19 cellular contexts compared by ENCODE assay signal in the genomic region with DNA sequence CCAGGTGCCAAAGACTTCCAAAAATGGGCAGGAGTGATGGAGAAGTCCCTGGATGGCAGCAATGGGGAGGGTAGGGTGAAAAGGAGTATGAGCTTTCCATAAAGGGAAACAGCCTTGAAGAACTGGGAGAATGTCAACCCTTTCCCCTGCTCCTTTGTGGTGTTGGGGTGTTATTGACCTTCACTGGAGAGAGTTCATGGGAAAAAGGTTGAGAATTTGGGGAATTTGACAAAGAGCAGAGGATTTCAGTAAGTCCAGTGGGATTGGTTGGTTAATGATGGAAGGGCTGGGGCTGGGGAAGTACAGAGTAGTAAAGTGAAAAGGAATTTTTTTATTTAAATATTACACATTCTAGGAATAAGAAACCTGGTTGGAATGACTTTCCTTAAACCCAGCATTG.
DNase-seq lines count a peak whose midpoint lies in the region; ATAC-seq and TF ChIP-seq lines count a peak whose summit lies in the region.
"Had no signal": no experiment of that assay in that cellular context is flagged by ENCODE, and none has a peak within 500 bp of the region (broad histone marks: within the 10 kb centered on the region; RNA-seq: fewer than 3 reads in every experiment).

No MANE protein-coding gene starts in this region.

- intact Hi-C loops in MCF 10A (cut with micrococcal nuclease) (no loop called here), breast epithelium (cut with DNase I; ENCODE audit: low total_unique reads) (loop anchor here (5.0 kb wide), 1 partner anchor 845 kb away; no protein-coding TSS in a partner anchor), Right ventricle myocardium inferior (cut with DNase I) (no loop called here)

- no peaks in the 10 kb centered on the region for H3K4me1 ChIP-seq in breast epithelium
- no peaks in the 10 kb centered on the region for H3K4me1 ChIP-seq in HEK293 (ENCODE audit: control insufficient read depth, insufficient read depth, low read length)
- H3K4me1 ChIP-seq in OCI-LY3 (ENCODE audit: low read length) = peaks cover 14% of the 10 kb centered on the region
- H3K4me1 ChIP-seq: Caco-2 had no signal

- no peaks in the 10 kb centered on the region for H3K9me3 ChIP-seq in breast epithelium
- no peaks in the 10 kb centered on the region for H3K9me3 ChIP-seq in HEK293 (ENCODE audit: control insufficient read depth, insufficient read depth, low read depth, low read length)
- H3K9me3 ChIP-seq in OCI-LY3 (ENCODE audit: insufficient read depth, low read length) = no peaks in the 10 kb centered on the region
- H3K9me3 ChIP-seq: BE2C, Caco-2 had no signal

- H3K27ac Mint-ChIP-seq in MCF 10A (ENCODE audit: low read depth, unreplicated experiment) = peak overlapping the region; percentile 2
- H3K27ac Mint-ChIP-seq in naive thymus-derived CD8-positive, alpha-beta T cell = peak overlapping the region in 3 of 10 donors; percentile 2 to 31 (median 22)
- H3K27ac Mint-ChIP-seq: H9, HFFc6 had no signal

- CTCF ChIA-PET in MCF 10A (lab: Yijun Ruan, JAX) (interaction anchor here (0.9 to 3.9 kb wide), 2 partner anchors 10 to 292 kb away, joined by 3 to 14 read pairs; no protein-coding TSS in a partner anchor), HEK293 (lab: Yijun Ruan, JAX) (interaction anchor here (0.6 to 3.4 kb wide), 2 partner anchors 10 to 97 kb away, joined by 7 to 25 read pairs; no protein-coding TSS in a partner anchor)

- H3K27me3 Mint-ChIP-seq in MCF 10A (ENCODE audit: insufficient read depth, unreplicated experiment) = no peaks in the 10 kb centered on the region
- no peaks in the 10 kb centered on the region for H3K27me3 Mint-ChIP-seq in naive thymus-derived CD8-positive, alpha-beta T cell
- H3K27me3 Mint-ChIP-seq: CD8-positive, alpha-beta memory T cell; IgD-negative memory B cell had no signal

- no peaks in the 10 kb centered on the region for H3K27me3 ChIP-seq in breast epithelium
- no peaks in the 10 kb centered on the region for H3K27me3 ChIP-seq in OCI-LY3 (ENCODE audit: low read depth, low read length)
- H3K27me3 ChIP-seq: BE2C had no signal

- no peaks in the 10 kb centered on the region for H3K79me2 ChIP-seq in OCI-LY3 (ENCODE audit: low read length)

- H3K4me3 Mint-ChIP-seq in MCF 10A (ENCODE audit: unreplicated experiment) = no peak overlapping the region
- H3K4me3 Mint-ChIP-seq in naive thymus-derived CD8-positive, alpha-beta T cell = no peak overlapping the region
- H3K4me3 Mint-ChIP-seq: CD8-positive, alpha-beta memory T cell; H9; HFFc6; IgD-negative memory B cell had no signal

- no peak for TF ChIP-seq CTCF in MCF 10A (IDR thresholded peaks at IDR 0.05; ENCODE audit: unreplicated experiment)
- TF ChIP-seq CTCF in breast epithelium (IDR thresholded peaks at IDR 0.05) = no peak
- TF ChIP-seq CTCF in HEK293 (tag by site-specific recombination; IDR thresholded peaks at IDR 0.05) = no peak
- no peak for TF ChIP-seq CTCF in OCI-LY3 (IDR thresholded peaks at IDR 0.05; ENCODE audit: low read depth, low read length)

- H2AFZ ChIP-seq in OCI-LY3 (ENCODE audit: low read depth, low read length) = no peak overlapping the region

- H3K4me3 ChIP-seq in breast epithelium (no peak overlapping the region), HEK293 (ENCODE audit: low read depth, low read length) (no peak overlapping the region), OCI-LY3 (ENCODE audit: low read length) (no peak overlapping the region)

- peak overlapping the region; percentile 68 for H3K4me2 ChIP-seq in OCI-LY3 (ENCODE audit: low read length)

- no peak overlapping the region for H3K9ac ChIP-seq in OCI-LY3 (ENCODE audit: low read length)

- no peak for ATAC-seq in Right ventricle myocardium inferior
- no peak for ATAC-seq in naive thymus-derived CD8-positive, alpha-beta T cell

- H3K9me3 Mint-ChIP-seq in MCF 10A (ENCODE audit: unreplicated experiment) = no peaks in the 10 kb centered on the region
- no peaks in the 10 kb centered on the region for H3K9me3 Mint-ChIP-seq in naive thymus-derived CD8-positive, alpha-beta T cell
- H3K9me3 Mint-ChIP-seq: CD8-positive, alpha-beta memory T cell; H9; HFFc6; IgD-negative memory B cell had no signal

- 0 out of 2 replicates have a peak, but pooled peaks cover 6% of the 10 kb centered on the region for H4K20me1 ChIP-seq in OCI-LY3 (ENCODE audit: insufficient read depth, low read length)

- POLR2A ChIA-PET in MCF 10A (lab: Yijun Ruan, JAX) = no interaction called here
- POLR2A ChIA-PET in HEK293 (lab: Yijun Ruan, JAX) = no interaction called here
- POLR2A ChIA-PET in naive thymus-derived CD8-positive, alpha-beta T cell (lab: Charles Lee) = no interaction called here

- no peak for DNase-seq in MCF 10A (ENCODE audit: unreplicated experiment)
- no peak for DNase-seq in breast epithelium (ENCODE audit: low spot score in 2 of 2)
- no peak for DNase-seq in NCI-H2227 treated with DMSO at 0.1 percent for 48 hours (lab: John Stamatoyannopoulos, UW)
- DNase-seq in Right ventricle myocardium inferior (ENCODE audit: missing footprints) = no peak
- DNase-seq in Ammon's horn (ENCODE audit: low spot score) = no peak
- no peak for DNase-seq in naive thymus-derived CD8-positive, alpha-beta T cell
- DNase-seq: ACHN; BE2C; Caco-2; CD8-positive, alpha-beta memory T cell; DND-41; GOT3; H9; HFFc6; KG1 had no signal

- TF ChIP-seq POLR2A in breast epithelium (IDR thresholded peaks at IDR 0.05) = no peak

- H3K36me3 ChIP-seq in breast epithelium = no peaks in the 10 kb centered on the region
- peaks cover 3 to 8% of the 10 kb centered on the region in 2 experiments; a peak in 2 of 3 replicates for H3K36me3 ChIP-seq in HEK293 (ENCODE audit: control insufficient read depth in 2 of 2, insufficient read depth in 1 of 2, low read length in 2 of 2)
- H3K36me3 ChIP-seq in OCI-LY3 (replicated peaks; ENCODE audit: low read depth, low read length) = peaks cover 4% of the 10 kb centered on the region

- peaks cover 42% of the 10 kb centered on the region for H3K36me3 Mint-ChIP-seq in MCF 10A (ENCODE audit: insufficient read depth, unreplicated experiment)
- H3K36me3 Mint-ChIP-seq in naive thymus-derived CD8-positive, alpha-beta T cell = peaks cover 0 to 37% (median 6%) of the 10 kb centered on the region in 3 donors

- H3K4me1 Mint-ChIP-seq in MCF 10A (ENCODE audit: insufficient read depth, unreplicated experiment) = peaks cover 19% of the 10 kb centered on the region
- peaks cover 17 to 30% (median 27%) of the 10 kb centered on the region in 4 donors for H3K4me1 Mint-ChIP-seq in naive thymus-derived CD8-positive, alpha-beta T cell

- no TSS peak for BruUV-seq in MCF 10A (replicated peaks; lab: Mats Ljungman, UMichigan)

- H3K27ac ChIP-seq in breast epithelium = no peak overlapping the region
- no peak overlapping the region for H3K27ac ChIP-seq in HEK293 (ENCODE audit: extremely low read depth, low read depth, low read length)
- H3K27ac ChIP-seq in OCI-LY3 (ENCODE audit: low read length) = no peak overlapping the region
- H3K27ac ChIP-seq: C4-2B had no signal

TF ChIP-seq in HEK293, 187 proteins besides CTCF, POLR2A, EP300 and RAD21:
- TF ChIP-seq PRDM1 (tag by site-specific recombination; IDR thresholded peaks at IDR 0.05) = peak; percentile 72
- TF ChIP-seq, protein P1, sequence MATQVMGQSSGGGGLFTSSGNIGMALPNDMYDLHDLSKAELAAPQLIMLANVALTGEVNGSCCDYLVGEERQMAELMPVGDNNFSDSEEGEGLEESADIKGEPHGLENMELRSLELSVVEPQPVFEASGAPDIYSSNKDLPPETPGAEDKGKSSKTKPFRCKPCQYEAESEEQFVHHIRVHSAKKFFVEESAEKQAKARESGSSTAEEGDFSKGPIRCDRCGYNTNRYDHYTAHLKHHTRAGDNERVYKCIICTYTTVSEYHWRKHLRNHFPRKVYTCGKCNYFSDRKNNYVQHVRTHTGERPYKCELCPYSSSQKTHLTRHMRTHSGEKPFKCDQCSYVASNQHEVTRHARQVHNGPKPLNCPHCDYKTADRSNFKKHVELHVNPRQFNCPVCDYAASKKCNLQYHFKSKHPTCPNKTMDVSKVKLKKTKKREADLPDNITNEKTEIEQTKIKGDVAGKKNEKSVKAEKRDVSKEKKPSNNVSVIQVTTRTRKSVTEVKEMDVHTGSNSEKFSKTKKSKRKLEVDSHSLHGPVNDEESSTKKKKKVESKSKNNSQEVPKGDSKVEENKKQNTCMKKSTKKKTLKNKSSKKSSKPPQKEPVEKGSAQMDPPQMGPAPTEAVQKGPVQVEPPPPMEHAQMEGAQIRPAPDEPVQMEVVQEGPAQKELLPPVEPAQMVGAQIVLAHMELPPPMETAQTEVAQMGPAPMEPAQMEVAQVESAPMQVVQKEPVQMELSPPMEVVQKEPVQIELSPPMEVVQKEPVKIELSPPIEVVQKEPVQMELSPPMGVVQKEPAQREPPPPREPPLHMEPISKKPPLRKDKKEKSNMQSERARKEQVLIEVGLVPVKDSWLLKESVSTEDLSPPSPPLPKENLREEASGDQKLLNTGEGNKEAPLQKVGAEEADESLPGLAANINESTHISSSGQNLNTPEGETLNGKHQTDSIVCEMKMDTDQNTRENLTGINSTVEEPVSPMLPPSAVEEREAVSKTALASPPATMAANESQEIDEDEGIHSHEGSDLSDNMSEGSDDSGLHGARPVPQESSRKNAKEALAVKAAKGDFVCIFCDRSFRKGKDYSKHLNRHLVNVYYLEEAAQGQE (tag by site-specific recombination; IDR thresholded peaks at IDR 0.05) = no peak
